Comparison of ENCODE assay signal across 10 cellular contexts in genomic region chr11:122097419-122098001, GRCh38. TPM values are rescaled to one million over a fixed set of nuclear protein-coding genes. Genes with fewer than 3 reads are reported as not detected.
DNase-seq lines count a peak whose midpoint lies in the region; ATAC-seq and TF ChIP-seq lines count a peak whose summit lies in the region.
"Had no signal": no experiment of that assay in that cellular context is flagged by ENCODE, and none has a peak within 500 bp of the region (broad histone marks: within the 10 kb centered on the region; RNA-seq: fewer than 3 reads in every experiment).

No MANE protein-coding gene starts in this region.

- intact Hi-C loops in breast epithelium (cut with DNase I; ENCODE audit: low total_unique reads), result no loop called here

- no peak for ATAC-seq in GM21723 (IDR thresholded peaks at IDR 0.05; ENCODE audit: unreplicated experiment)

- H3K27ac Mint-ChIP-seq in mesothelial cell of epicardium, result peak overlapping the region; percentile 93

- peak; percentile 9 for DNase-seq in DMS 273 (lab: John Stamatoyannopoulos, UW; ENCODE audit: unreplicated experiment)
- no peak for DNase-seq in DMS 273 treated with DMSO at 0.1 percent for 48 hours (lab: John Stamatoyannopoulos, UW)
- DNase-seq in breast epithelium (ENCODE audit: low spot score in 2 of 2), result no peak
- DNase-seq in mesothelial cell of epicardium (ENCODE audit: low spot score in 2 of 2, unreplicated experiment in 2 of 2), result no peak
- peak in 1 of 2 donors; percentile 27 for DNase-seq in tibial nerve (ENCODE audit: low spot score in 2 of 2)
- DNase-seq in kidney tubule cell (ENCODE audit: low spot score), result no peak
- no peak for DNase-seq in glomerular visceral epithelial cell (ENCODE audit: extremely low spot score)

- TF ChIP-seq POLR2A in breast epithelium (IDR thresholded peaks at IDR 0.05) (no peak), tibial nerve (IDR thresholded peaks at IDR 0.05) (no peak)

- peaks cover 38% of the 10 kb centered on the region for H3K4me1 Mint-ChIP-seq in mesothelial cell of epicardium

- no peaks in the 10 kb centered on the region for H3K27me3 Mint-ChIP-seq in mesothelial cell of epicardium (ENCODE audit: low read depth)

- H3K36me3 ChIP-seq in breast epithelium (no peaks in the 10 kb centered on the region), tibial nerve (no peaks in the 10 kb centered on the region)

- peak overlapping the region; percentile 88 to 92 for H3K27ac ChIP-seq in breast epithelium
- peak overlapping the region; percentile 82 to 97 (median 92) for H3K27ac ChIP-seq in tibial nerve
- H3K27ac ChIP-seq: 22Rv1, VCaP had no signal

- H3K9me3 ChIP-seq in breast epithelium, result no peaks in the 10 kb centered on the region
- no peaks in the 10 kb centered on the region for H3K9me3 ChIP-seq in tibial nerve

- no peaks in the 10 kb centered on the region for H3K9me3 Mint-ChIP-seq in mesothelial cell of epicardium

- 17 to 26% methylated on average over 11 of the region's 11 CpGs for WGBS in tibial nerve, 2 donors

- no peak for TF ChIP-seq CTCF in breast epithelium (IDR thresholded peaks at IDR 0.05)
- TF ChIP-seq CTCF in mesothelial cell of epicardium (IDR thresholded peaks at IDR 0.05; ENCODE audit: unreplicated experiment), result no peak
- TF ChIP-seq CTCF in tibial nerve (IDR thresholded peaks at IDR 0.05), result no peak

- H3K4me3 ChIP-seq in breast epithelium (peak overlapping the region; percentile 54 to 72 (median 56)), tibial nerve (peak overlapping the region; percentile 44 to 62 (median 50))

- TF ChIP-seq EP300 in tibial nerve (IDR thresholded peaks at IDR 0.05), result peak in 1 of 2 donors; percentile 37

- H3K27me3 ChIP-seq in breast epithelium (peaks cover 0 to 33% of the 10 kb centered on the region in 2 donors), tibial nerve (no peaks in the 10 kb centered on the region)

- H3K4me3 Mint-ChIP-seq in mesothelial cell of epicardium, result no peak overlapping the region

- no peaks in the 10 kb centered on the region for H3K4me1 ChIP-seq in breast epithelium
- peaks cover 0 to 31% (median 3%) of the 10 kb centered on the region in 4 donors for H3K4me1 ChIP-seq in tibial nerve

- H3K36me3 Mint-ChIP-seq in mesothelial cell of epicardium, result peaks cover 7% of the 10 kb centered on the region

RNA-seq across cellular contexts. Expression of gene BLID, which starts 18.5 kb away (rescaled TPM):
- total RNA-seq in breast epithelium (1 to 10 TPM; 2.0 to 2.8 (median 2.4) TPM), mesothelial cell of epicardium (1.0 to 1.4 TPM (median 1.2 TPM) in 3 replicates), tibial nerve (1 to 10 TPM; 1.7 to 7.0 (median 4.8) TPM)
